In genomic region chr16:11256657-11257130, GRCh38 we compare ENCODE assay signal across 8 cellular contexts. TPM values are rescaled to one million over a fixed set of nuclear protein-coding genes. Genes with fewer than 3 reads are reported as not detected.
DNase-seq lines count a peak whose midpoint lies in the region; ATAC-seq and TF ChIP-seq lines count a peak whose summit lies in the region.

No MANE protein-coding gene starts in this region.

- no peaks in the 10 kb centered on the region for H3K9me3 Mint-ChIP-seq in activated CD8-positive, alpha-beta T cell treated with anti-CD3 and anti-CD28 coated beads for 36 hours
- no peaks in the 10 kb centered on the region for H3K9me3 Mint-ChIP-seq in natural killer cell

- peak overlapping the region; percentile 72 for H3K4me3 ChIP-seq in AG04450 (ENCODE audit: low read depth, low read length)
- peak overlapping the region; percentile 73 for H3K4me3 ChIP-seq in HUES6 (ENCODE audit: low read depth, low read length)
- H3K4me3 ChIP-seq in fibroblast of lung (replicated peaks in 1 of 4; ENCODE audit: control extremely low read depth in 1 of 4, insufficient read depth in 1 of 4, low read depth in 3 of 4, low read length in 4 of 4), result peak overlapping the region; percentile 60 to 83 (median 74)

- intact Hi-C loops in activated CD8-positive, alpha-beta T cell treated with anti-CD3 and anti-CD28 coated beads for 36 hours (cut with micrococcal nuclease), result loop anchor here (2.0 kb wide), 2 partner anchors 98 to 284 kb away; no protein-coding TSS in a partner anchor
- intact Hi-C loops in natural killer cell (cut with micrococcal nuclease), result loop anchor here (1.0 to 10.0 kb wide), 3 partner anchors 142 to 285 kb away; no protein-coding TSS in a partner anchor

- H3K27ac Mint-ChIP-seq in activated CD8-positive, alpha-beta T cell treated with anti-CD3 and anti-CD28 coated beads for 36 hours, result peak overlapping the region; percentile 94
- peak overlapping the region; percentile 93 to 96 for H3K27ac Mint-ChIP-seq in natural killer cell

- TF ChIP-seq CTCF in AG04450 (IDR thresholded peaks at IDR 0.05; ENCODE audit: low read depth, low read length) (0 out of 2 replicates have a peak, but pooled peaks have one; percentile 8), fibroblast of lung (conservative IDR thresholded peaks at IDR 0.05 in 1 of 2, IDR thresholded peaks at IDR 0.05 in 1 of 2; ENCODE audit: low read depth in 1 of 2, low read length in 2 of 2) (no peak), natural killer cell (IDR thresholded peaks at IDR 0.05) (no peak)
- TF ChIP-seq CTCF in activated CD8-positive, alpha-beta T cell treated with anti-CD3 and anti-CD28 coated beads for 36 hours (IDR thresholded peaks at IDR 0.05), result no peak

- peak overlapping the region; percentile 85 for H3K4me2 ChIP-seq in fibroblast of lung (ENCODE audit: extremely low read depth, insufficient read depth, low read length)

- no peak overlapping the region for H2AFZ ChIP-seq in fibroblast of lung (ENCODE audit: low read length)

- H3K9ac ChIP-seq in HUES6 (ENCODE audit: low read length) (peak overlapping the region; percentile 64), fibroblast of lung (ENCODE audit: insufficient read depth, low read length) (peak overlapping the region; percentile 94)

- H3K27ac ChIP-seq in AG04450 (ENCODE audit: low read depth, low read length) (peak overlapping the region; percentile 97), HUES6 (ENCODE audit: low read depth, low read length) (peak overlapping the region; percentile 63; the same call in 1 of the 2 replicates), fibroblast of lung (ENCODE audit: insufficient read depth, low read length) (peak overlapping the region; percentile 97)

- H3K9me3 ChIP-seq in AG04450 (ENCODE audit: control insufficient read depth, insufficient read depth, low read length) (no peaks in the 10 kb centered on the region; the same call in 1 of the 2 replicates), HUES6 (ENCODE audit: control insufficient read depth, insufficient read depth, low read depth, low read length) (no peaks in the 10 kb centered on the region), fibroblast of lung (ENCODE audit: control insufficient read depth, insufficient read depth, low read depth, low read length) (no peaks in the 10 kb centered on the region)

- H3K4me1 ChIP-seq in HUES6 (ENCODE audit: control insufficient read depth, insufficient read depth, low read length), result peaks cover 26% of the 10 kb centered on the region
- H3K4me1 ChIP-seq in fibroblast of lung (ENCODE audit: control insufficient read depth, extremely low read depth, insufficient read depth, low read length), result peaks cover 24% of the 10 kb centered on the region

- peak overlapping the region; percentile 94 for H3K4me3 Mint-ChIP-seq in activated CD8-positive, alpha-beta T cell treated with anti-CD3 and anti-CD28 coated beads for 36 hours
- H3K4me3 Mint-ChIP-seq in natural killer cell, result peak overlapping the region; percentile 98

- H3K36me3 ChIP-seq in HUES6 (ENCODE audit: control insufficient read depth, insufficient read depth, low read length) (peaks cover 22% of the 10 kb centered on the region), fibroblast of lung (ENCODE audit: control insufficient read depth, insufficient read depth, low read length) (peaks cover 21% of the 10 kb centered on the region)

- no peak for ATAC-seq in activated CD8-positive, alpha-beta T cell treated with anti-CD3 and anti-CD28 coated beads for 36 hours
- ATAC-seq in natural killer cell (no peak), GM18511 (IDR thresholded peaks at IDR 0.05; ENCODE audit: unreplicated experiment) (no peak)

- peaks cover 35% of the 10 kb centered on the region for H3K4me1 Mint-ChIP-seq in activated CD8-positive, alpha-beta T cell treated with anti-CD3 and anti-CD28 coated beads for 36 hours (ENCODE audit: low read depth)
- peaks cover 38 to 50% of the 10 kb centered on the region in 2 donors for H3K4me1 Mint-ChIP-seq in natural killer cell

- H3K27me3 Mint-ChIP-seq in activated CD8-positive, alpha-beta T cell treated with anti-CD3 and anti-CD28 coated beads for 36 hours, result no peaks in the 10 kb centered on the region
- H3K27me3 Mint-ChIP-seq in natural killer cell (ENCODE audit: low read depth in 2 of 2), result no peaks in the 10 kb centered on the region

- CTCF ChIA-PET in AG04450 (lab: Charles Lee), result interaction anchor here (0.8 to 6.2 kb wide), 18 partner anchors 16 to 557 kb away, joined by 3 to 92 read pairs (median 8); partner anchors contain the start of gene PRM3
- CTCF ChIA-PET in activated CD8-positive, alpha-beta T cell treated with anti-CD3 and anti-CD28 coated beads for 36 hours (lab: Charles Lee), result interaction anchor here (0.6 to 9.0 kb wide), 27 partner anchors 12 to 312 kb away, joined by 3 to 88 read pairs (median 5); partner anchors contain the start of gene CLEC16A

- H3K27me3 ChIP-seq in AG04450 (ENCODE audit: control insufficient read depth, insufficient read depth, low read length), result peaks cover 2% of the 10 kb centered on the region
- H3K27me3 ChIP-seq in HUES6 (ENCODE audit: control insufficient read depth, insufficient read depth, low read length), result no peaks in the 10 kb centered on the region
- H3K27me3 ChIP-seq in fibroblast of lung (ENCODE audit: control insufficient read depth, insufficient read depth, low read length), result no peaks in the 10 kb centered on the region

- no peaks in the 10 kb centered on the region for H4K20me1 ChIP-seq in fibroblast of lung (ENCODE audit: control insufficient read depth, extremely low read depth, insufficient read depth, low read length)

- DNase-seq in AG04450 (ENCODE audit: low read depth, low spot score) (no peak), fibroblast of lung (ENCODE audit: low read depth in 2 of 2) (peak; percentile 55 to 63), natural killer cell (no peak), ureter (ENCODE audit: low spot score) (peak; percentile 75), cortex of kidney (lab: John Stamatoyannopoulos, UW) (no peak)
- DNase-seq in activated CD8-positive, alpha-beta T cell treated with anti-CD3 and anti-CD28 coated beads for 36 hours, result no peak

- peaks cover 32% of the 10 kb centered on the region for H3K79me2 ChIP-seq in fibroblast of lung (ENCODE audit: control insufficient read depth, insufficient read depth, low read length)

- POLR2A ChIA-PET in AG04450 (lab: Yijun Ruan, JAX), result interaction anchor here (0.6 to 2.8 kb wide), 42 partner anchors 8 to 384 kb away, joined by 3 to 39 read pairs (median 6); partner anchors contain the start of gene DEXI
- POLR2A ChIA-PET in activated CD8-positive, alpha-beta T cell treated with anti-CD3 and anti-CD28 coated beads for 36 hours (lab: Charles Lee), result interaction anchor here (0.6 to 9.2 kb wide), 32 partner anchors 9 to 302 kb away, joined by 3 to 147 read pairs (median 10); partner anchors contain the start of genes RMI2 and TNP2

- peaks cover 35% of the 10 kb centered on the region for H3K36me3 Mint-ChIP-seq in activated CD8-positive, alpha-beta T cell treated with anti-CD3 and anti-CD28 coated beads for 36 hours (ENCODE audit: low read depth)
- no peaks in the 10 kb centered on the region for H3K36me3 Mint-ChIP-seq in natural killer cell

RNA-seq across cellular contexts. Expression of gene SOCS1, which starts 0.7 kb away (rescaled TPM):
- polyA plus RNA-seq in AG04450 (2011; rRNA removed) (11.6 and 21.9 TPM in 2 replicates), fibroblast of lung (13.2 and 17.7 TPM in 2 replicates)
- polyA minus RNA-seq in AG04450 (2011; rRNA and poly(A)+ RNA removed), result 18.1 and 18.9 TPM in 2 replicates
- 10 to 100 TPM; 75.7 to 75.8 TPM for total RNA-seq in activated CD8-positive, alpha-beta T cell treated with anti-CD3 and anti-CD28 coated beads for 36 hours
- total RNA-seq in fibroblast of lung (13.6 and 21.1 TPM in 2 replicates), natural killer cell (10 to 100 TPM; 21.7 to 74.7 (median 27.2) TPM), ureter (6.9 TPM)
- 34.6 and 38.0 TPM in 2 replicates for polyA plus RNA-seq in fibroblast of lung (2012)
- 19.9 and 35.8 TPM in 2 replicates for polyA minus RNA-seq in fibroblast of lung (ENCODE audit: low replicate concordance)

RNA-seq across cellular contexts. Expression of gene TNP2, which starts 12.4 kb away (rescaled TPM):
- polyA plus RNA-seq in AG04450 (2011; rRNA removed), result not detected in 2 replicates
- not detected in 2 replicates for polyA minus RNA-seq in AG04450 (2011; rRNA and poly(A)+ RNA removed)
- total RNA-seq in activated CD8-positive, alpha-beta T cell treated with anti-CD3 and anti-CD28 coated beads for 36 hours, result not detected
- not detected in 2 replicates for total RNA-seq in fibroblast of lung
- polyA plus RNA-seq in fibroblast of lung, result not detected in 2 replicates
- polyA plus RNA-seq in fibroblast of lung (2012), result not detected in 2 replicates
- polyA minus RNA-seq in fibroblast of lung (ENCODE audit: low replicate concordance), result not detected in 2 replicates
- total RNA-seq in natural killer cell, result not detected
- not detected for total RNA-seq in ureter

RNA-seq across cellular contexts. Expression of gene PRM3, which starts 16.7 kb away (rescaled TPM):
- polyA plus RNA-seq in AG04450 (2011; rRNA removed), result not detected in 2 replicates
- not detected in 2 replicates for polyA minus RNA-seq in AG04450 (2011; rRNA and poly(A)+ RNA removed)
- total RNA-seq in activated CD8-positive, alpha-beta T cell treated with anti-CD3 and anti-CD28 coated beads for 36 hours, result not detected
- not detected in 2 replicates for total RNA-seq in fibroblast of lung
- not detected in 2 replicates for polyA plus RNA-seq in fibroblast of lung
- not detected in 2 replicates for polyA plus RNA-seq in fibroblast of lung (2012)
- polyA minus RNA-seq in fibroblast of lung (ENCODE audit: low replicate concordance), result not detected in 2 replicates
- total RNA-seq in natural killer cell, result not detected
- not detected for total RNA-seq in ureter

RNA-seq across cellular contexts. Expression of gene PRM2, which starts 19.6 kb away (rescaled TPM):
- polyA plus RNA-seq in AG04450 (2011; rRNA removed) (not detected in 2 replicates), fibroblast of lung (not detected in 2 replicates)
- polyA minus RNA-seq in AG04450 (2011; rRNA and poly(A)+ RNA removed), result not detected in 2 replicates
- total RNA-seq in activated CD8-positive, alpha-beta T cell treated with anti-CD3 and anti-CD28 coated beads for 36 hours, result not detected
- total RNA-seq in fibroblast of lung (not detected in 2 replicates), natural killer cell (not detected), ureter (not detected)
- not detected in 2 replicates for polyA plus RNA-seq in fibroblast of lung (2012)
- not detected in 2 replicates for polyA minus RNA-seq in fibroblast of lung (ENCODE audit: low replicate concordance)

RNA-seq across cellular contexts. Expression of gene PRM1, which starts 24.4 kb away (rescaled TPM):
- not detected in 2 replicates for polyA plus RNA-seq in AG04450 (2011; rRNA removed)
- polyA minus RNA-seq in AG04450 (2011; rRNA and poly(A)+ RNA removed), result not detected in 2 replicates
- not detected for total RNA-seq in activated CD8-positive, alpha-beta T cell treated with anti-CD3 and anti-CD28 coated beads for 36 hours
- not detected in 2 replicates for total RNA-seq in fibroblast of lung
- polyA plus RNA-seq in fibroblast of lung, result not detected in 2 replicates
- polyA plus RNA-seq in fibroblast of lung (2012), result not detected in 2 replicates
- not detected in 2 replicates for polyA minus RNA-seq in fibroblast of lung (ENCODE audit: low replicate concordance)
- total RNA-seq in natural killer cell, result not detected
- not detected for total RNA-seq in ureter

Comparison
In these comparisons a context has a peak if more than half of its experiments do, and no peak if none do; other contexts are left out.
1. DNase-seq: peak in fibroblast of lung (2 of 2) and ureter (single experiment); none in AG04450 (single experiment), activated CD8-positive, alpha-beta T cell treated with anti-CD3 and anti-CD28 coated beads for 36 hours (single experiment), natural killer cell (single experiment) and cortex of kidney (single experiment).
2. Peak in every context shown above with its lines, with median percentiles within 50 percentile points of each other: H3K27ac ChIP-seq and H3K4me3 ChIP-seq.